Comparison of ENCODE assay signal across 8 cellular contexts in genomic region chr4:56129431-56129861, GRCh38.
DNase-seq lines count a peak whose midpoint lies in the region; ATAC-seq and TF ChIP-seq lines count a peak whose summit lies in the region.

No MANE protein-coding gene starts in this region.

- no peaks in the 10 kb centered on the region for H3K9me3 ChIP-seq in RWPE2 (ENCODE audit: severe bottlenecking)

- TF ChIP-seq CTCF in RWPE2 (IDR thresholded peaks at IDR 0.05; ENCODE audit: poor library complexity, severe bottlenecking) = peak; percentile 52

- H3K27ac ChIP-seq in RWPE2 (ENCODE audit: poor library complexity, severe bottlenecking) = no peak overlapping the region

- no peak overlapping the region for H3K4me3 ChIP-seq in RWPE2 (ENCODE audit: severe bottlenecking)

- no peaks in the 10 kb centered on the region for H3K4me1 ChIP-seq in RWPE2 (ENCODE audit: insufficient read depth, poor library complexity, severe bottlenecking)

- H3K27me3 ChIP-seq in RWPE2 (ENCODE audit: insufficient read depth, poor library complexity, severe bottlenecking) = no peaks in the 10 kb centered on the region

- DNase-seq in D341Med (ENCODE audit: low spot score) (peak; percentile 44), RWPE2 (ENCODE audit: low spot score) (no peak), iPS-NIHi7 (ENCODE audit: extremely low spot score) (peak; percentile 59), sciatic nerve (ENCODE audit: low spot score) (no peak), NCI-H446 (lab: John Stamatoyannopoulos, UW) (no peak), HuH-7.5 (ENCODE audit: low spot score) (no peak)

- no peaks in the 10 kb centered on the region for H3K36me3 ChIP-seq in RWPE2 (ENCODE audit: low read depth)

- intact Hi-C loops in sciatic nerve (cut with DNase I) = no loop called here

- ATAC-seq in GM21786 (IDR thresholded peaks at IDR 0.05; ENCODE audit: unreplicated experiment) (peak; percentile 78), RWPE2 (ENCODE audit: low read depth) (peak; percentile 81), HG03025 (IDR thresholded peaks at IDR 0.05; ENCODE audit: low FRiP score, unreplicated experiment) (no peak), sciatic nerve (no peak)

Comparison
In these comparisons a context has a peak if more than half of its experiments do, and no peak if none do; other contexts are left out.
1. DNase-seq: peak in D341Med (single experiment) and iPS-NIHi7 (single experiment); none in RWPE2 (single experiment), sciatic nerve (single experiment), NCI-H446 (0 of 2) and HuH-7.5 (single experiment).
2. ATAC-seq: peak in GM21786 (single experiment) and RWPE2 (single experiment); none in HG03025 (single experiment) and sciatic nerve (single experiment).